9 cellular contexts compared by ENCODE assay signal in genomic region chr2:223815186-223815883, GRCh38. TPM values are rescaled to one million over a fixed set of nuclear protein-coding genes. Genes with fewer than 3 reads are reported as not detected.
A peak's percentile ranks its signal among the peaks of the same experiment; 100 is the strongest.
DNase-seq lines count a peak whose midpoint lies in the region; FAIRE-seq and TF ChIP-seq lines count a peak whose summit lies in the region.
"Had no signal": no experiment of that assay in that cellular context is flagged by ENCODE, and none has a peak within 500 bp of the region (broad histone marks: within the 10 kb centered on the region; RNA-seq: fewer than 3 reads in every experiment).

No MANE protein-coding gene starts in this region.

- 53 to 54% methylated on average over 3 of the region's 3 CpGs for WGBS in thyroid gland, 2 donors
- 87% methylated on average over 3 of the region's 3 CpGs for WGBS in suprapubic skin

- no peaks in the 10 kb centered on the region for H3K9me2 ChIP-seq in OCI-LY7 (ENCODE audit: insufficient read depth, low read length)

- FAIRE-seq in D721Med (lab: Jason Lieb, UNC) = no peak

- peaks cover 66% of the 10 kb centered on the region for H3K79me2 ChIP-seq in OCI-LY7 (ENCODE audit: insufficient read depth, low read depth, low read length)

- no peak overlapping the region for H3K27ac ChIP-seq in OCI-LY7 (ENCODE audit: low read depth, low read length, poor library complexity, severe bottlenecking)
- H3K27ac ChIP-seq in thyroid gland = peak overlapping the region; percentile 93 to 99 (median 97)
- H3K27ac ChIP-seq in suprapubic skin = no peak overlapping the region

- BruUV-seq in OCI-LY7 (replicated peaks; lab: Mats Ljungman, UMichigan) = no TSS peak

- intact Hi-C loops in activated naive CD4-positive, alpha-beta T cell treated with anti-CD3 and anti-CD28 coated beads for 36 hours (cut with micrococcal nuclease) = loop anchor here (1.0 kb wide), 1 partner anchor 126 kb away; no protein-coding TSS in a partner anchor
- intact Hi-C loops in OCI-LY7 (cut with micrococcal nuclease; ENCODE audit: unreplicated experiment) = loop anchor here (5.0 to 10.0 kb wide), 3 partner anchors 927 to 1129 kb away; no protein-coding TSS in a partner anchor
- intact Hi-C loops in thyroid gland (cut with DNase I) = no loop called here

- peaks cover 18% of the 10 kb centered on the region for H3K4me1 Mint-ChIP-seq in activated naive CD4-positive, alpha-beta T cell treated with anti-CD3 and anti-CD28 coated beads for 36 hours (ENCODE audit: low read depth)

- H3K36me3 ChIP-seq in OCI-LY7 (ENCODE audit: insufficient read depth, low read length) (no peaks in the 10 kb centered on the region), thyroid gland (no peaks in the 10 kb centered on the region), suprapubic skin (no peaks in the 10 kb centered on the region)

- H3K4me1 ChIP-seq in OCI-LY7 (ENCODE audit: insufficient read depth, low read length, poor library complexity, severe bottlenecking) = peaks cover 70% of the 10 kb centered on the region
- peaks cover 44 to 49% of the 10 kb centered on the region in 2 donors for H3K4me1 ChIP-seq in thyroid gland
- peaks cover 8% of the 10 kb centered on the region for H3K4me1 ChIP-seq in suprapubic skin

- CTCF ChIA-PET in activated naive CD4-positive, alpha-beta T cell treated with anti-CD3 and anti-CD28 coated beads for 36 hours (lab: Charles Lee) = no interaction called here
- CTCF ChIA-PET in OCI-LY7 (lab: Charles Lee; ENCODE audit: unreplicated experiment) = no interaction called here

- TF ChIP-seq POLR2A in thyroid gland (IDR thresholded peaks at IDR 0.05) (peak in 1 of 2 donors; percentile 31), suprapubic skin (IDR thresholded peaks at IDR 0.05) (no peak)

- H3K9me3 ChIP-seq in OCI-LY7 (ENCODE audit: low read length) = no peaks in the 10 kb centered on the region
- H3K9me3 ChIP-seq in thyroid gland = no peaks in the 10 kb centered on the region
- H3K9me3 ChIP-seq in suprapubic skin = no peaks in the 10 kb centered on the region

- TF ChIP-seq CTCF in OCI-LY7 (conservative IDR thresholded peaks at IDR 0.05; ENCODE audit: low read length) (no peak), fibroblast of pulmonary artery (IDR thresholded peaks at IDR 0.05; ENCODE audit: low read length, missing control alignments) (no peak), thyroid gland (IDR thresholded peaks at IDR 0.05) (no peak), suprapubic skin (IDR thresholded peaks at IDR 0.05) (no peak), D721Med (IDR thresholded peaks at IDR 0.05; ENCODE audit: insufficient read depth, missing control alignments) (no peak)

- no peaks in the 10 kb centered on the region for H3K27me3 Mint-ChIP-seq in activated naive CD4-positive, alpha-beta T cell treated with anti-CD3 and anti-CD28 coated beads for 36 hours (ENCODE audit: low read depth)

- POLR2A ChIA-PET in OCI-LY7 (lab: Charles Lee) = interaction anchor here (0.5 to 14.5 kb wide), 7 partner anchors 9 to 1137 kb away, joined by 3 to 178 read pairs (median 3); no protein-coding TSS in a partner anchor

- no peaks in the 10 kb centered on the region for H3K9me3 Mint-ChIP-seq in activated naive CD4-positive, alpha-beta T cell treated with anti-CD3 and anti-CD28 coated beads for 36 hours

- no peaks in the 10 kb centered on the region for H3K36me3 Mint-ChIP-seq in activated naive CD4-positive, alpha-beta T cell treated with anti-CD3 and anti-CD28 coated beads for 36 hours (ENCODE audit: low read depth)

- H3K4me3 Mint-ChIP-seq in activated naive CD4-positive, alpha-beta T cell treated with anti-CD3 and anti-CD28 coated beads for 36 hours = no peak overlapping the region

- H3K27ac Mint-ChIP-seq in activated naive CD4-positive, alpha-beta T cell treated with anti-CD3 and anti-CD28 coated beads for 36 hours = no peak overlapping the region

- DNase-seq in activated naive CD4-positive, alpha-beta T cell treated with anti-CD3 and anti-CD28 coated beads for 36 hours = peak; percentile 9
- no peak for DNase-seq in activated naive CD4-positive, alpha-beta T cell treated with anti-CD3 and anti-CD28 coated beads, Interleukin-2, amount 50 U/mL, for 16 hours
- DNase-seq in OCI-LY7 (ENCODE audit: low spot score) = no peak
- peak; percentile 92 for DNase-seq in fibroblast of pulmonary artery (ENCODE audit: low read depth)
- peak in 1 of 2 donors; percentile 35 for DNase-seq in thyroid gland
- DNase-seq in suprapubic skin (ENCODE audit: low spot score in 2 of 2) = no peak
- DNase-seq in D721Med (ENCODE audit: insufficient read length, low spot score) = no peak
- no peak for DNase-seq in ecto neural progenitor cell (ENCODE audit: low spot score)
- DNase-seq: NCI-H1092 had no signal

- no peak for TF ChIP-seq EP300 in suprapubic skin (IDR thresholded peaks at IDR 0.05)

- H3K4me3 ChIP-seq in OCI-LY7 (ENCODE audit: low read depth, low read length, poor library complexity, severe bottlenecking) (no peak overlapping the region), fibroblast of pulmonary artery (replicated peaks; ENCODE audit: low read depth, low read length) (no peak overlapping the region), thyroid gland (replicated peaks in 1 of 3) (no peak overlapping the region), suprapubic skin (no peak overlapping the region)

- H3K27me3 ChIP-seq in thyroid gland = no peaks in the 10 kb centered on the region
- no peaks in the 10 kb centered on the region for H3K27me3 ChIP-seq in suprapubic skin

- peak overlapping the region; percentile 73; the same call in 1 of the 2 replicates for H3K4me2 ChIP-seq in OCI-LY7 (ENCODE audit: low read length)

- H2AFZ ChIP-seq in OCI-LY7 (ENCODE audit: low read length) = no peak overlapping the region

- no peaks in the 10 kb centered on the region for H4K20me1 ChIP-seq in OCI-LY7 (ENCODE audit: insufficient read depth, low read length)

RNA-seq across cellular contexts. Expression of gene AP1S3, which starts 22.0 kb away (rescaled TPM):
- 10 to 100 TPM; 10.7 to 12.8 TPM for total RNA-seq in activated naive CD4-positive, alpha-beta T cell treated with anti-CD3 and anti-CD28 coated beads for 36 hours
- total RNA-seq in OCI-LY7 (2014; rRNA removed; shearing (Covaris generic)) = 7.0 and 11.2 TPM in 2 replicates
- total RNA-seq in OCI-LY7 (2022) = 32.1 and 42.6 TPM in 2 replicates
- 10 to 100 TPM; 37.5 to 92.6 (median 44.8) TPM for total RNA-seq in thyroid gland
- 1 to 10 TPM in 3 of 4 donors, under 1 TPM in 1; 0.72 to 8.4 (median 3.1) TPM for total RNA-seq in suprapubic skin

Comparison
In these comparisons a context has a peak if more than half of its experiments do, and no peak if none do; other contexts are left out.
1. DNase-seq: peak in activated naive CD4-positive, alpha-beta T cell treated with anti-CD3 and anti-CD28 coated beads for 36 hours (single experiment) and fibroblast of pulmonary artery (single experiment); none in activated naive CD4-positive, alpha-beta T cell treated with anti-CD3 and anti-CD28 coated beads, Interleukin-2, amount 50 U/mL, for 16 hours (single experiment), OCI-LY7 (single experiment), suprapubic skin (0 of 2), D721Med (single experiment) and ecto neural progenitor cell (single experiment).
2. H3K27ac ChIP-seq: peak in thyroid gland (3 of 3); none in OCI-LY7 (single experiment) and suprapubic skin (single experiment).